11 cellular contexts compared by ENCODE assay signal in the genomic region with DNA sequence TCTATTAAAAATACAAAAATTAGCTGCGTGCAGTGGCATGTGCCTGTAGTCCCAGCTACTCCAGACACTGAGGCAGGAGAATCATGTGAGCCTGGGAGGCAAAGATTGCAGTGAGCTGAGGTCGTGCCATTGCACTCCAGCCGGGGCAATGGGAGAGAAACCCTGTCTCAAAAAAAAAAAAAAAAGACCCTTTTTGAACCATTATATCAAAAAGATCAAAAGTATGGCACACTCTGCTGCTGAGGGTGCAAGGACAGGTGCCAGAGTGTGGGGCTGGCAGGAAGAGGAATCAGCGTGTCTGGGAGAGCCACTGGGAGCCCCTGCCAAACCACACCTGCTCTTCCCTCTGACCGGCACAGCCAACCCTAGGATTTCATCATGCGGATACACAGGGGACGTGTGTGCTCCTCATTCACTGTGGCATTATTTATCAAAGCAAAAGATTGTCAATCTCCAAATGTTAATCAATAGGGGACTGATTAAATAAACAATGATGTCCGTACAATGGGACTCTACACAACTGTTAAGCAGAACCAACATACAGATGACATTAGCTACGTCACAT.
"Had no signal": no experiment of that assay in that cellular context is flagged by ENCODE, and none has a peak within 500 bp of the region (broad histone marks: within the 10 kb centered on the region; RNA-seq: fewer than 3 reads in every experiment).

No MANE protein-coding gene starts in this region.

- H3K27ac Mint-ChIP-seq: activated CD4-positive, alpha-beta T cell treated with anti-CD3 and anti-CD28 coated beads, Interleukin-2, amount 10 ng/mL, durations not matched to agents 7 days and 5 days; memory B cell; nephron; stimulated activated naive CD8-positive, alpha-beta T cell treated with anti-CD3 and anti-CD28 coated beads, Interleukin-15, Interleukin-2, amounts not matched to agents 100 ng/mL and 50 ng/mL, for 24 hours had no signal

- H3K4me3 Mint-ChIP-seq: activated CD4-positive, alpha-beta T cell treated with anti-CD3 and anti-CD28 coated beads, Interleukin-2, amount 10 ng/mL, durations not matched to agents 7 days and 5 days; activated T-cell treated with anti-CD3 and anti-CD28 coated beads, Interleukin-2, amount 50 U/mL, for 4 hours; memory B cell; nephron; stimulated activated naive CD8-positive, alpha-beta T cell treated with anti-CD3 and anti-CD28 coated beads, Interleukin-15, Interleukin-2, amounts not matched to agents 100 ng/mL and 50 ng/mL, for 24 hours had no signal

- H3K4me3 ChIP-seq: heart left ventricle had no signal

- H3K36me3 ChIP-seq: heart left ventricle had no signal

- DNase-seq: activated CD4-positive, alpha-beta T cell treated with anti-CD3 and anti-CD28 coated beads, Interleukin-2, amount 10 ng/mL, durations not matched to agents 7 days and 5 days; activated CD4-positive, CD25-positive, alpha-beta regulatory T cell; activated gamma-delta T cell treated with Interleukin-2 at 50 U/mL for 16 hours; activated T-cell treated with anti-CD3 and anti-CD28 coated beads, Interleukin-2, amount 50 U/mL, for 4 hours; heart left ventricle; stimulated activated CD4-positive, alpha-beta T cell treated with anti-CD3 and anti-CD28 coated beads, Interleukin-15, amount 100 ng/mL, for 24 hours; stimulated activated CD4-positive, alpha-beta T cell treated with anti-CD3 and anti-CD28 coated beads, Interleukin-4, amount 100 ng/mL, for 24 hours; T-helper 2 cell had no signal

- ATAC-seq: activated T-cell treated with anti-CD3 and anti-CD28 coated beads, Interleukin-2, amount 50 U/mL, for 4 hours had no signal

- H3K27ac ChIP-seq: heart left ventricle had no signal

- H3K27me3 Mint-ChIP-seq: memory B cell had no signal

- H3K9me3 ChIP-seq: heart left ventricle had no signal

- H3K36me3 Mint-ChIP-seq: memory B cell had no signal
